ENCODE assay signal across 6 cellular contexts in genomic region chr6:5683747-5684146, GRCh38.
DNase-seq lines count a peak whose midpoint lies in the region; ATAC-seq, FAIRE-seq and TF ChIP-seq lines count a peak whose summit lies in the region.
"Not testable (repeated sequence)": the region's sequence is repeated elsewhere in the genome, so short reads cannot be mapped to it uniquely, and the experiment has no call there.

No MANE protein-coding gene starts in this region.

- not testable (repeated sequence) for FAIRE-seq in K562 (lab: Jason Lieb, UNC)

- not testable (repeated sequence) for H2BK120ac ChIP-seq in mesenchymal stem cell (ENCODE audit: low read depth, low read length); neuronal stem cell (ENCODE audit: low read depth, low read length)

- H3K4me1 Mint-ChIP-seq in osteocyte (ENCODE audit: unreplicated experiment), result peaks cover 27% of the 10 kb centered on the region

- H3K9me3 ChIP-seq in AG04450 (ENCODE audit: control insufficient read depth, insufficient read depth, low read length); PC-3 (ENCODE audit: low read length); K562 (replicated peaks; ENCODE audit: control insufficient read depth, insufficient read depth, low read depth, low read length); mesenchymal stem cell (ENCODE audit: control insufficient read depth, low read length); neuronal stem cell (replicated peaks in 1 of 2; ENCODE audit: control insufficient read depth in 2 of 2, insufficient read depth in 1 of 2, low read depth in 1 of 2, low read length in 2 of 2): not testable (repeated sequence)

- H3K27ac Mint-ChIP-seq in osteocyte (ENCODE audit: unreplicated experiment), result peak overlapping the region; percentile 78

- intact Hi-C loops in PC-3 (cut with micrococcal nuclease), result loop anchor here (5.0 kb wide), 1 partner anchor 211 kb away; no protein-coding TSS in a partner anchor
- intact Hi-C loops in K562 (cut with micrococcal nuclease), result not testable (repeated sequence)

- H2AFZ ChIP-seq in PC-3 (ENCODE audit: low read length); K562 (ENCODE audit: low read depth, low read length); mesenchymal stem cell (ENCODE audit: low read depth, low read length); neuronal stem cell (ENCODE audit: low read length): not testable (repeated sequence)

- H4K20me1 ChIP-seq in PC-3 (ENCODE audit: low read length); K562 (replicated peaks; ENCODE audit: control insufficient read depth, insufficient read depth, low read length): not testable (repeated sequence)

- not testable (repeated sequence) for H3K9me1 ChIP-seq in K562 (ENCODE audit: control insufficient read depth, insufficient read depth, low read length)

- H3K27me3 ChIP-seq in AG04450 (ENCODE audit: control insufficient read depth, insufficient read depth, low read length); PC-3 (ENCODE audit: low read length); K562 (ENCODE audit: control insufficient read depth in 2 of 2, insufficient read depth in 2 of 2, low read length in 2 of 2); mesenchymal stem cell (ENCODE audit: control insufficient read depth in 1 of 2, insufficient read depth in 1 of 2, low read length in 2 of 2); neuronal stem cell (ENCODE audit: control insufficient read depth in 3 of 3, insufficient read depth in 3 of 3, low read depth in 1 of 3, low read length in 3 of 3): not testable (repeated sequence)

- not testable (repeated sequence) for TF ChIP-seq EP300 in K562 (IDR thresholded peaks at IDR 0.05; ENCODE audit: low read length)

- not testable (repeated sequence) for TF ChIP-seq RAD21 in K562 (CRISPR knock-in tag; conservative IDR thresholded peaks at IDR 0.05 in 1 of 2, IDR thresholded peaks at IDR 0.05 in 1 of 2)

- CTCF ChIA-PET in AG04450 (lab: Charles Lee), result interaction anchor here (0.5 kb wide), 1 partner anchor 235 kb away, joined by 3 read pairs; no protein-coding TSS in a partner anchor
- CTCF ChIA-PET in PC-3 (lab: Charles Lee); K562 (lab: Yijun Ruan, JAX; ENCODE audit: low intra/inter-chr PET ratio): not testable (repeated sequence)

- TF ChIP-seq POLR2A in K562 (conservative IDR thresholded peaks at IDR 0.05), result not testable (repeated sequence)

- H3K9ac ChIP-seq in PC-3 (ENCODE audit: low read length); K562 (ENCODE audit: insufficient read depth in 1 of 2, low read depth in 2 of 2, low read length in 2 of 2); mesenchymal stem cell (ENCODE audit: low read length); neuronal stem cell (ENCODE audit: low read depth, low read length, poor library complexity): not testable (repeated sequence)

- H3K27ac ChIP-seq in AG04450 (ENCODE audit: low read depth, low read length) (peak overlapping the region; percentile 43), PC-3 (ENCODE audit: low read length) (peak overlapping the region; percentile 19; the same call in 1 of the 2 replicates), neuronal stem cell (replicated peaks; ENCODE audit: low read length) (peak overlapping the region; percentile 53)
- not testable (repeated sequence) for H3K27ac ChIP-seq in K562 (ENCODE audit: extremely low read depth, low read depth, low read length); mesenchymal stem cell (ENCODE audit: low read length, poor library complexity, severe bottlenecking)

- not testable (repeated sequence) for H3K14ac ChIP-seq in mesenchymal stem cell (ENCODE audit: low read length in 2 of 2); neuronal stem cell (ENCODE audit: low read length)

- H3K9me3 Mint-ChIP-seq in osteocyte (ENCODE audit: unreplicated experiment), result not testable (repeated sequence)

- H2AK5ac ChIP-seq in mesenchymal stem cell (ENCODE audit: low read length, severe bottlenecking), result not testable (repeated sequence)
- peak overlapping the region; percentile 90 for H2AK5ac ChIP-seq in neuronal stem cell (ENCODE audit: low read depth, low read length)

- H3F3A ChIP-seq in PC-3 (ENCODE audit: low read length, unreplicated experiment), result not testable (repeated sequence)

- H3K23ac ChIP-seq in mesenchymal stem cell (ENCODE audit: low read length in 2 of 2); neuronal stem cell (ENCODE audit: low read depth, low read length, poor library complexity): not testable (repeated sequence)

- DNase-seq in AG04450 (ENCODE audit: low read depth, low spot score); K562 (ENCODE audit: extremely low read depth in 1 of 4, low spot score in 3 of 4); mesenchymal stem cell; neuronal stem cell (ENCODE audit: low spot score); osteocyte (ENCODE audit: extremely low spot score, unreplicated experiment): not testable (repeated sequence)
- DNase-seq in PC-3, result peak; percentile 7

- in situ Hi-C loops in K562 (cut with MboI), result not testable (repeated sequence)

- POLR2A ChIA-PET in AG04450 (lab: Yijun Ruan, JAX); PC-3 (lab: Charles Lee; ENCODE audit: unreplicated experiment): not testable (repeated sequence)
- POLR2A ChIA-PET in K562 (lab: Yijun Ruan, JAX), result interaction anchor here (0.6 kb wide), 1 partner anchor 55 kb away, joined by 3 read pairs; no protein-coding TSS in a partner anchor

- not testable (repeated sequence) for H3K4me2 ChIP-seq in PC-3 (ENCODE audit: low read length); K562 (ENCODE audit: insufficient read depth, low read length); mesenchymal stem cell (ENCODE audit: low read length, poor library complexity, severe bottlenecking); neuronal stem cell (ENCODE audit: insufficient read depth, low read length, poor library complexity, severe bottlenecking)

- not testable (repeated sequence) for H3K36me3 Mint-ChIP-seq in osteocyte (ENCODE audit: unreplicated experiment)

- TF ChIP-seq CTCF in AG04450 (IDR thresholded peaks at IDR 0.05; ENCODE audit: low read depth, low read length); PC-3 (conservative IDR thresholded peaks at IDR 0.05; ENCODE audit: low read depth, low read length); K562 (IDR thresholded peaks at IDR 0.05 in 2 of 3, conservative IDR thresholded peaks at IDR 0.05 in 1 of 3; ENCODE audit: insufficient read depth in 2 of 3, low read depth in 1 of 3, low read length in 3 of 3); osteocyte (IDR thresholded peaks at IDR 0.05): not testable (repeated sequence)

- H4K8ac ChIP-seq in mesenchymal stem cell (ENCODE audit: low read length), result peak overlapping the region; percentile 48
- not testable (repeated sequence) for H4K8ac ChIP-seq in neuronal stem cell (ENCODE audit: low read depth, low read length)

- H4K91ac ChIP-seq in mesenchymal stem cell (ENCODE audit: low read length); neuronal stem cell (ENCODE audit: low read depth, low read length, poor library complexity): not testable (repeated sequence)

- ATAC-seq in PC-3, K562: not testable (repeated sequence)

- H3K27me3 Mint-ChIP-seq in osteocyte (ENCODE audit: unreplicated experiment), result not testable (repeated sequence)

- not testable (repeated sequence) for H2BK5ac ChIP-seq in mesenchymal stem cell (ENCODE audit: low read depth, low read length, poor library complexity, severe bottlenecking)
- peak overlapping the region; percentile 88 for H2BK5ac ChIP-seq in neuronal stem cell (ENCODE audit: low read length)

- H3K4ac ChIP-seq in mesenchymal stem cell (ENCODE audit: low read depth in 1 of 2, low read length in 2 of 2), result peak overlapping the region in 1 of 2 experiments; percentile 69
- H3K4ac ChIP-seq in neuronal stem cell (ENCODE audit: low read length), result not testable (repeated sequence)

- not testable (repeated sequence) for BruUV-seq in PC-3 (replicated peaks; lab: Mats Ljungman, UMichigan); K562 (replicated peaks; lab: Mats Ljungman, UMichigan)

- not testable (repeated sequence) for H3K36me3 ChIP-seq in PC-3 (ENCODE audit: low read depth, low read length); K562 (ENCODE audit: control insufficient read depth, insufficient read depth, low read length); mesenchymal stem cell (ENCODE audit: control insufficient read depth in 1 of 2, insufficient read depth in 2 of 2, low read depth in 1 of 2, low read length in 2 of 2); neuronal stem cell (replicated peaks in 1 of 2; ENCODE audit: control insufficient read depth in 2 of 2, insufficient read depth in 2 of 2, low read length in 2 of 2)

- not testable (repeated sequence) for H3K9me2 ChIP-seq in PC-3 (replicated peaks; ENCODE audit: low read length)

- H2BK15ac ChIP-seq in mesenchymal stem cell (ENCODE audit: low read depth, poor library complexity, severe bottlenecking); neuronal stem cell (ENCODE audit: low read length): not testable (repeated sequence)

- not testable (repeated sequence) for H3K79me1 ChIP-seq in mesenchymal stem cell (replicated peaks; ENCODE audit: low read length, poor library complexity, severe bottlenecking); neuronal stem cell (ENCODE audit: low read depth, low read length)

- not testable (repeated sequence) for H3K4me3 Mint-ChIP-seq in osteocyte (ENCODE audit: unreplicated experiment)

- not testable (repeated sequence) for H2BK12ac ChIP-seq in mesenchymal stem cell (ENCODE audit: low read length in 2 of 2); neuronal stem cell (ENCODE audit: low read length)

- not testable (repeated sequence) for H3K4me3 ChIP-seq in AG04450 (ENCODE audit: low read depth, low read length); PC-3 (ENCODE audit: low read length); K562; mesenchymal stem cell (ENCODE audit: insufficient read depth in 1 of 2, low read depth in 1 of 2, low read length in 2 of 2); neuronal stem cell (ENCODE audit: low read length in 2 of 2)

- 75% methylated on average over 5 of the region's 5 CpGs for WGBS in K562 (ENCODE audit: insufficient coverage, low coverage, missing lambda C conversion rate)
- 64% methylated on average over 3 of the region's 5 CpGs for WGBS in mesenchymal stem cell
- no CpG with 5 or more reads among the region's 5 CpGs for WGBS in neuronal stem cell (ENCODE audit: extremely low coverage in 2 of 2, insufficient read length in 2 of 2, insufficient replicate concordance in 1 of 2), 2 donors

- not testable (repeated sequence) for H3K79me2 ChIP-seq in PC-3 (ENCODE audit: low read length); K562 (ENCODE audit: control insufficient read depth, insufficient read depth, low read length)

- not testable (repeated sequence) for H3K18ac ChIP-seq in mesenchymal stem cell (ENCODE audit: low read depth in 1 of 2, low read length in 2 of 2)
- peak overlapping the region; percentile 94 for H3K18ac ChIP-seq in neuronal stem cell (ENCODE audit: low read length)

- H3K4me1 ChIP-seq in PC-3 (ENCODE audit: insufficient read depth, low read length) (peaks cover 11% of the 10 kb centered on the region), neuronal stem cell (ENCODE audit: control insufficient read depth in 2 of 2, insufficient read depth in 1 of 2, low read depth in 1 of 2, low read length in 2 of 2) (peaks cover 0 to 11% of the 10 kb centered on the region in 2 donors)
- H3K4me1 ChIP-seq in K562 (replicated peaks in 1 of 2; ENCODE audit: control insufficient read depth in 2 of 2, insufficient read depth in 2 of 2, low read length in 2 of 2); mesenchymal stem cell (ENCODE audit: control insufficient read depth, insufficient read depth, low read depth, low read length): not testable (repeated sequence)
